Comparison of ENCODE assay signal across 16 cellular contexts in the genomic region with DNA sequence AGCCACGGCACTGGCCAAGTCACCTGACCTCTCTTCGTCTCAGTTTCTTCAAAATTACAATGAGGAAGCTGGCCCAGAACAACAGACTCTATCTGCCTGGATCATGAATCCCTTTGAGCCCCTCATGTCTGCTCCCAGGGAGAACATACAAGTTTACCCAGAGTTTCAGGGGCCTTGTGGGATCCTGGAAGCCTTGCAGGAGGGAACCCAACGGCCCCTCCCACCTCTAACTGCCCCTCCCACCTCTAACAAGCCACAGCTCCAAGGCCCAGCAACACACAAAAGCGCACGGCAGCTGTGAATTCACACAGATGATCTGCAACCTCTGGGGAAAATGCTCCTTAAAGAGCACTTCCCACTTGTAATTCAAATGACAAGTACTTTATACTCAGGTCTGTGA.
"Had no signal": no experiment of that assay in that cellular context is flagged by ENCODE, and none has a peak within 500 bp of the region (broad histone marks: within the 10 kb centered on the region; RNA-seq: fewer than 3 reads in every experiment).

No MANE protein-coding gene starts in this region.

- H3K27ac ChIP-seq: gastrocnemius medialis, neutrophil, spleen had no signal

- H3K27me3 Mint-ChIP-seq: naive B cell; stimulated activated naive B cell treated with anti-CD40 and anti-IgM and Interleukin-4, amounts not matched to agents 10 μg/mL and 1 μg/mL and 100 μg/mL, for 72 hours had no signal

- DNase-seq: cortex of kidney; effector memory CD4-positive, alpha-beta T cell; gastrocnemius medialis; immature natural killer cell; mesendoderm; naive B cell; spleen; stimulated activated CD4-positive, alpha-beta T cell treated with anti-CD3 and anti-CD28 coated beads, Interleukin-15, amount 100 ng/mL, for 24 hours; stimulated activated CD4-positive, alpha-beta T cell treated with anti-CD3 and anti-CD28 coated beads, Interleukin-1b, Interleukin-23, amount 100 ng/mL, for 48 hours; stimulated activated CD4-positive, alpha-beta T cell treated with anti-CD3 and anti-CD28 coated beads, Interleukin-4, amount 100 ng/mL, for 24 hours; stimulated activated naive B cell treated with anti-CD40 and anti-IgM and Interleukin-4, amounts not matched to agents 10 μg/mL and 1 μg/mL and 100 μg/mL, for 72 hours; trophoblast cell had no signal

- H3K4me1 ChIP-seq: gastrocnemius medialis, spleen had no signal

- H3K4me1 Mint-ChIP-seq: immature natural killer cell; nephron; stimulated activated naive B cell treated with anti-CD40 and anti-IgM and Interleukin-4, amounts not matched to agents 10 μg/mL and 1 μg/mL and 100 μg/mL, for 72 hours had no signal

- H3K9me3 ChIP-seq: gastrocnemius medialis, neutrophil had no signal

- H3K4me3 Mint-ChIP-seq: immature natural killer cell; naive B cell; nephron; stimulated activated naive B cell treated with anti-CD40 and anti-IgM and Interleukin-4, amounts not matched to agents 10 μg/mL and 1 μg/mL and 100 μg/mL, for 72 hours had no signal

- H3K9me3 Mint-ChIP-seq: immature natural killer cell had no signal

- H3K4me3 ChIP-seq: gastrocnemius medialis, spleen had no signal

- H3K27ac Mint-ChIP-seq: naive B cell; nephron; stimulated activated naive B cell treated with anti-CD40 and anti-IgM and Interleukin-4, amounts not matched to agents 10 μg/mL and 1 μg/mL and 100 μg/mL, for 72 hours had no signal

- ATAC-seq: esophagus mucosa; gastrocnemius medialis; sciatic nerve; stimulated activated naive B cell treated with anti-CD40 and anti-IgM and Interleukin-4, amounts not matched to agents 10 μg/mL and 1 μg/mL and 100 μg/mL, for 72 hours had no signal

- H3K27me3 ChIP-seq: gastrocnemius medialis, neutrophil, spleen had no signal
